18 cellular contexts compared by ENCODE assay signal in the genomic region with DNA sequence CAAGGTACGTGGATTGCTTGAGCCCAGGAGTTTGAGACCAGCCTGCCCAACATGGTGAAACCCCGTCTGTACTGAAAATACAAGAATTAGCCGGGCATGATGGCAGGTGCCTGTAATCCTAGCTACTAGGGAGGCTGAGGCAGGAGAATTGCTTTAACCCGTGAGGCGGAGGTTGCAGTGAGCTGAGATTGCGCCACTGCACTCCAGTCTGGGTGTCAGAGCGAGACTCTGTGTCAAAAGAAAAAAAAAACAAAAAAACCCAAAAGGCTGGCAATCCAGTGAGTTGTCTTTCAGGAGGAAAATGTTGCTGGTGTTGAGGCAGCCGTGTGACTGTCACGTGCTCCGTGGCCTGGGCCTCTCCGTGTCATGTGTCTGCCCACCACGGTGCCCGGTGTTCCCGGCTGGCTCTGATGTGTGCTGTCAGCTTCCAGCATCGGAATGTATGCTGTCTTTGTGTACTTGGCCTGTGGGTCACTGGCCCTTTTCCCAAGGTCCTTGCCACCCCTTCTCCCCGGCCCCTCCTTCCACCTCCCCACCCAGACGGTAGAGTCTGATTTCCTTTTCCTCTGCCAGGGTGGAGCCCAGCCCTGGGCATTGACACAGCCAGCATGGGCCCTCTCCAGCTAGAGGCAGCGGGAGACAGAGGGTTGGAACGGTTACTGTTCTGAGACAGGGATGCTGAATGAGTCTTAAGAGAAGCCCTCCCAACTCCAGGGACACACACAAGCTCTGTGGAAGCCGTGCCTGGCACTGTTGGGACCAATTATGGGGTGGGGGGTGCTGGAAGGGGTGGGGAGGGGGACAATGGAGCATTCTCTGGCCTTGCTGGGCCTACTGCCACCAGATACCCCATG. TPM values are rescaled to one million over a fixed set of nuclear protein-coding genes. Genes with fewer than 3 reads are reported as not detected.
DNase-seq lines count a peak whose midpoint lies in the region; ATAC-seq and TF ChIP-seq lines count a peak whose summit lies in the region.
"Had no signal": no experiment of that assay in that cellular context is flagged by ENCODE, and none has a peak within 500 bp of the region (broad histone marks: within the 10 kb centered on the region; RNA-seq: fewer than 3 reads in every experiment).

No MANE protein-coding gene starts in this region.

- no peak overlapping the region for H2BK15ac ChIP-seq in mesendoderm (replicated peaks; ENCODE audit: low read depth)

- intact Hi-C loops in lower leg skin (cut with DNase I; ENCODE audit: low total_unique reads): no loop called here
- intact Hi-C loops in gastrocnemius medialis (cut with DNase I; ENCODE audit: low total_unique reads): no loop called here

- peak overlapping the region; percentile 3 to 79 (median 41) for H3K27ac ChIP-seq in gastrocnemius medialis
- H3K27ac ChIP-seq in RWPE1: no peak overlapping the region
- H3K27ac ChIP-seq in mesendoderm (ENCODE audit: low read depth, low read length): no peak overlapping the region
- H3K27ac ChIP-seq: foreskin keratinocyte had no signal

- H4K8ac ChIP-seq in mesendoderm (ENCODE audit: low read depth, low read length): no peak overlapping the region

- no peak overlapping the region for H3K4ac ChIP-seq in mesendoderm (ENCODE audit: low read depth, low read length)

- H3K27me3 ChIP-seq in gastrocnemius medialis: no peaks in the 10 kb centered on the region
- no peaks in the 10 kb centered on the region for H3K27me3 ChIP-seq in mesendoderm (ENCODE audit: insufficient read depth, low read length, poor library complexity)
- H3K27me3 ChIP-seq: foreskin keratinocyte had no signal

- H3K4me3 ChIP-seq in lower leg skin (ENCODE audit: low read depth, poor library complexity, severe bottlenecking) (no peak overlapping the region), gastrocnemius medialis (no peak overlapping the region), mesendoderm (ENCODE audit: low read length) (no peak overlapping the region)

- peaks cover 6 to 9% (median 6%) of the 10 kb centered on the region in 3 donors for H3K27me3 Mint-ChIP-seq in immature natural killer cell (ENCODE audit: low read depth in 3 of 3)
- H3K27me3 Mint-ChIP-seq: activated T-cell treated with anti-CD3 and anti-CD28 coated beads, Interleukin-2, amount 50 U/mL, for 24 hours had no signal

- peaks cover 0 to 5% of the 10 kb centered on the region in 2 donors for H3K4me1 ChIP-seq in gastrocnemius medialis
- no peaks in the 10 kb centered on the region for H3K4me1 ChIP-seq in mesendoderm (ENCODE audit: control insufficient read depth, low read depth, low read length)
- H3K4me1 ChIP-seq: foreskin keratinocyte had no signal

- POLR2A ChIA-PET in RWPE1 (lab: Yijun Ruan, JAX; ENCODE audit: low non-redundant PET): no interaction called here

- no peak overlapping the region for H3K9ac ChIP-seq in mesendoderm (ENCODE audit: low read length)

- no peaks in the 10 kb centered on the region for H3K9me3 ChIP-seq in gastrocnemius medialis

- ATAC-seq in gastrocnemius medialis (peak; percentile 39 to 80), GM19467 (IDR thresholded peaks at IDR 0.05; ENCODE audit: unreplicated experiment) (no peak)
- ATAC-seq: foreskin keratinocyte had no signal

- no peak overlapping the region for H3K18ac ChIP-seq in mesendoderm (ENCODE audit: low read length)

- H3K27ac Mint-ChIP-seq in immature natural killer cell: no peak overlapping the region
- H3K27ac Mint-ChIP-seq: activated T-cell treated with anti-CD3 and anti-CD28 coated beads, Interleukin-2, amount 50 U/mL, for 24 hours had no signal

- H2AK5ac ChIP-seq in mesendoderm (ENCODE audit: low read length): no peak overlapping the region

- H3K36me3 ChIP-seq in gastrocnemius medialis (no peaks in the 10 kb centered on the region), mesendoderm (ENCODE audit: control insufficient read depth, insufficient read depth, low read length) (no peaks in the 10 kb centered on the region)

- peak in 1 of 3 donors; percentile 33 for TF ChIP-seq CTCF in lower leg skin (IDR thresholded peaks at IDR 0.05)
- TF ChIP-seq CTCF in gastrocnemius medialis (IDR thresholded peaks at IDR 0.05 in 4 of 5, conservative IDR thresholded peaks at IDR 0.05 in 1 of 5): no peak
- no peak for TF ChIP-seq CTCF in RWPE1 (conservative IDR thresholded peaks at IDR 0.05; ENCODE audit: low read depth)

- no peaks in the 10 kb centered on the region for H3K79me2 ChIP-seq in mesendoderm (ENCODE audit: control insufficient read depth, insufficient read depth, low read length)

- H2BK5ac ChIP-seq in mesendoderm (ENCODE audit: low read length): no peak overlapping the region

- H2BK120ac ChIP-seq in mesendoderm (ENCODE audit: low read depth, low read length): no peak overlapping the region

- H3K9me3 Mint-ChIP-seq in immature natural killer cell: no peaks in the 10 kb centered on the region
- H3K9me3 Mint-ChIP-seq: activated T-cell treated with anti-CD3 and anti-CD28 coated beads, Interleukin-2, amount 50 U/mL, for 24 hours had no signal

- CTCF ChIA-PET in RWPE1 (lab: Yijun Ruan, JAX): no interaction called here

- H3K79me1 ChIP-seq in mesendoderm (ENCODE audit: low read length): no peaks in the 10 kb centered on the region

- no peak overlapping the region for H3K4me3 Mint-ChIP-seq in immature natural killer cell
- H3K4me3 Mint-ChIP-seq: activated T-cell treated with anti-CD3 and anti-CD28 coated beads, Interleukin-2, amount 50 U/mL, for 24 hours had no signal

- DNase-seq in HT-29 (ENCODE audit: low spot score) (peak; percentile 10), epidermal melanocyte (ENCODE audit: insufficient read length, low spot score) (peak; percentile 76), lower leg skin (ENCODE audit: low spot score in 2 of 2) (peak; percentile 50 to 93), gastrocnemius medialis (peak; percentile 22 to 56), immature natural killer cell (no peak), RWPE1 (ENCODE audit: low spot score) (no peak), mesendoderm (no peak)
- DNase-seq: activated CD4-positive, alpha-beta T cell treated with anti-CD3 and anti-CD28 coated beads for 48 hours; activated T-cell treated with anti-CD3 and anti-CD28 coated beads, Interleukin-2, amount 50 U/mL, for 24 hours; amniotic stem cell; DMS 273 treated with DMSO at 0.1 percent for 48 hours; effector CD8-positive, alpha-beta T cell; foreskin keratinocyte; NCI-H146; NCI-H524 treated with DMSO at 0.1 percent for 48 hours; RPMI8226; stimulated activated CD4-positive, alpha-beta T cell treated with anti-CD3 and anti-CD28 coated beads, Interleukin-2, amount 100 ng/mL, for 24 hours had no signal

- no peak overlapping the region for H3K23ac ChIP-seq in mesendoderm (ENCODE audit: low read length)

- no peak overlapping the region for H3K4me2 ChIP-seq in mesendoderm (ENCODE audit: low read length)

- in situ Hi-C loops in gastrocnemius medialis (cut with MboI; ENCODE audit: low sequenced_read_pairs in 4 of 4): loop anchor here in 3 of 4 donors (25.0 kb wide), 2 partner anchors 228 to 353 kb away; partner anchors contain the start of genes GPR108 (in 1 of the 3) and TRIP10 (in 1 of the 3)

- 52 to 60% methylated on average over 20 of the region's 20 CpGs for WGBS in lower leg skin, 2 donors
- no CpG with 5 or more reads among the region's 20 CpGs for WGBS in mesendoderm (ENCODE audit: extremely low coverage, insufficient coverage, low lambda C conversion rate)

- no peak overlapping the region for H3K56ac ChIP-seq in mesendoderm (ENCODE audit: low read length)

- peaks cover 6% of the 10 kb centered on the region in 2 donors for H3K4me1 Mint-ChIP-seq in immature natural killer cell

- H3K36me3 Mint-ChIP-seq in immature natural killer cell: peaks cover 0 to 4% (median 0%) of the 10 kb centered on the region in 3 donors

- TF ChIP-seq POLR2A in lower leg skin (IDR thresholded peaks at IDR 0.05) (no peak), gastrocnemius medialis (IDR thresholded peaks at IDR 0.05) (no peak)

- H4K5ac ChIP-seq in mesendoderm (ENCODE audit: low read length): no peak overlapping the region

RNA-seq across cellular contexts. Expression of gene TUBB4A, which starts 7.2 kb away (rescaled TPM):
- not detected in 2 replicates for total RNA-seq in HT-29 (2014; rRNA removed; shearing (Covaris generic))
- total RNA-seq in lower leg skin (10 to 100 TPM in 1 of 4 donors, 1 to 10 TPM in 2, under 1 TPM in 1; 0.99 to 17.0 (median 4.8) TPM), gastrocnemius medialis (1 to 10 TPM; 1.7 to 2.5 (median 2.0) TPM)
- polyA plus RNA-seq in immature natural killer cell: 1 to 10 TPM in 2 of 3 donors, under 1 TPM in 1; 0.86 to 3.0 (median 1.3) TPM
- 3.9 TPM for polyA plus RNA-seq in mesendoderm (2013, experiment 1 of 2)
- polyA plus RNA-seq in mesendoderm (2013, experiment 2 of 2): 3.7 TPM
- total RNA-seq: foreskin keratinocyte had no signal
- polyA plus RNA-seq: foreskin keratinocyte had no signal

RNA-seq across cellular contexts. Expression of gene TNFSF9, which starts 21.5 kb away (rescaled TPM):
- total RNA-seq in HT-29 (2014; rRNA removed; shearing (Covaris generic)): 3.0 and 3.1 TPM in 2 replicates
- total RNA-seq in lower leg skin (1 to 10 TPM; 1.2 to 1.7 (median 1.5) TPM), gastrocnemius medialis (1 to 10 TPM in 2 of 4 donors, not detected in 2; 1.1 to 1.8 TPM)
- 10 to 100 TPM in 1 of 3 donors, 1 to 10 TPM in 2; 1.3 to 16.0 (median 5.9) TPM for polyA plus RNA-seq in immature natural killer cell
- polyA plus RNA-seq in mesendoderm (2013, experiment 1 of 2): 1.6 TPM
- polyA plus RNA-seq in mesendoderm (2013, experiment 2 of 2): 1.8 TPM

RNA-seq across cellular contexts. Expression of gene DENND1C, which starts 27.8 kb away (rescaled TPM):
- total RNA-seq in HT-29 (2014; rRNA removed; shearing (Covaris generic)): not detected in 2 replicates
- total RNA-seq in lower leg skin (1 to 10 TPM in 2 of 4 donors, under 1 TPM in 2; 0.61 to 1.9 (median 1.2) TPM), gastrocnemius medialis (1 to 10 TPM in 1 of 4 donors, under 1 TPM in 2, not detected in 1; 0.27 to 1.2 (median 0.29) TPM)
- polyA plus RNA-seq in immature natural killer cell: 100 to 1,000 TPM in 1 of 3 donors, 10 to 100 TPM in 2; 29.0 to 120 (median 32.9) TPM
- polyA plus RNA-seq in mesendoderm (2013, experiment 1 of 2): 1.5 TPM
- polyA plus RNA-seq in mesendoderm (2013, experiment 2 of 2): 1.5 TPM

RNA-seq across cellular contexts. Expression of gene CRB3, which starts 45.3 kb away (rescaled TPM):
- 91.6 and 101 TPM in 2 replicates for total RNA-seq in HT-29 (2014; rRNA removed; shearing (Covaris generic))
- 100 to 1,000 TPM in 1 of 4 donors, 10 to 100 TPM in 3; 75.7 to 124 (median 88.7) TPM for total RNA-seq in lower leg skin
- total RNA-seq in gastrocnemius medialis: under 1 TPM in 1 of 4 donors, not detected in 3; 0.75 TPM
- under 1 TPM in 1 of 3 donors, not detected in 2; 0.39 TPM for polyA plus RNA-seq in immature natural killer cell
- 14.0 TPM for polyA plus RNA-seq in mesendoderm (2013, experiment 1 of 2)
- polyA plus RNA-seq in mesendoderm (2013, experiment 2 of 2): 13.5 TPM

RNA-seq across cellular contexts. Expression of gene SLC25A23, which starts 49.8 kb away (rescaled TPM):
- total RNA-seq in HT-29 (2014; rRNA removed; shearing (Covaris generic)): 49.8 and 82.5 TPM in 2 replicates
- total RNA-seq in lower leg skin (100 to 1,000 TPM in 1 of 4 donors, 10 to 100 TPM in 3; 60.9 to 102 (median 76.0) TPM), gastrocnemius medialis (10 to 100 TPM; 61.7 to 73.6 (median 65.0) TPM)
- 10 to 100 TPM in 1 of 3 donors, 1 to 10 TPM in 1, under 1 TPM in 1; 0.61 to 14.7 (median 4.1) TPM for polyA plus RNA-seq in immature natural killer cell
- 41.8 TPM for polyA plus RNA-seq in mesendoderm (2013, experiment 1 of 2)
- polyA plus RNA-seq in mesendoderm (2013, experiment 2 of 2): 45.1 TPM

Comparison
In these comparisons a context has a peak if more than half of its experiments do, and no peak if none do; other contexts are left out.
1. DNase-seq: peak in HT-29 (single experiment), epidermal melanocyte (single experiment), lower leg skin (2 of 2) and gastrocnemius medialis (2 of 2); none in immature natural killer cell (0 of 3), RWPE1 (single experiment) and mesendoderm (single experiment).
2. H3K27ac ChIP-seq: peak in gastrocnemius medialis (4 of 4); none in RWPE1 (single experiment) and mesendoderm (single experiment).